Comparison of ENCODE assay signal across 8 cellular contexts in genomic region chr12:107992870-107993451, GRCh38.
A peak's percentile ranks its signal among the peaks of the same experiment; 100 is the strongest.
DNase-seq lines count a peak whose midpoint lies in the region; ATAC-seq, FAIRE-seq and TF ChIP-seq lines count a peak whose summit lies in the region.

No MANE protein-coding gene starts in this region.

- H3K4me1 Mint-ChIP-seq in Caco-2 (ENCODE audit: low read depth, unreplicated experiment) (no peaks in the 10 kb centered on the region), memory B cell (no peaks in the 10 kb centered on the region)

- no peaks in the 10 kb centered on the region for H3K9me3 ChIP-seq in Caco-2

- DNase-seq in Caco-2 (peak; percentile 66), H54 (ENCODE audit: insufficient read length, low spot score) (peak; percentile 9), NCI-H2196 (lab: John Stamatoyannopoulos, UW; ENCODE audit: unreplicated experiment) (peak; percentile 8), astrocyte of the spinal cord (ENCODE audit: low read depth, low spot score) (peak; percentile 2), memory B cell (ENCODE audit: low spot score in 2 of 2) (no peak), GOT3 (lab: John Stamatoyannopoulos, UW) (no peak)

- TF ChIP-seq CTCF in Caco-2 (IDR thresholded peaks at IDR 0.05; ENCODE audit: insufficient read depth in 1 of 2, low read depth in 1 of 2, low read length in 1 of 2, severe bottlenecking in 1 of 2, unreplicated experiment in 1 of 2) (peak; percentile 62 to 73), astrocyte of the spinal cord (IDR thresholded peaks at IDR 0.05; ENCODE audit: low read depth, low read length) (peak; percentile 41)

- no TSS peak for BruUV-seq in Caco-2 (replicated peaks; lab: Mats Ljungman, UMichigan)

- H3K4me3 Mint-ChIP-seq in Caco-2 (ENCODE audit: unreplicated experiment) (no peak overlapping the region), memory B cell (no peak overlapping the region)

- FAIRE-seq in H54 (lab: Jason Lieb, UNC), result peak; percentile 88

- no peaks in the 10 kb centered on the region for H3K36me3 ChIP-seq in Caco-2 (ENCODE audit: control insufficient read depth, insufficient read depth, low read length)

- CTCF ChIA-PET in Caco-2 (lab: Charles Lee), result interaction anchor here (0.7 to 2.7 kb wide), 15 partner anchors 9 to 642 kb away, joined by 3 to 15 read pairs (median 4); no protein-coding TSS in a partner anchor

- intact Hi-C loops in Caco-2 (cut with micrococcal nuclease; ENCODE audit: unreplicated experiment), result loop anchor here (1.0 to 5.0 kb wide), 4 partner anchors 76 to 309 kb away; partner anchors contain the start of gene WSCD2

- H3K4me1 ChIP-seq in Caco-2, result no peaks in the 10 kb centered on the region

- H3K9me3 Mint-ChIP-seq in Caco-2 (ENCODE audit: unreplicated experiment) (peaks cover 11% of the 10 kb centered on the region), memory B cell (no peaks in the 10 kb centered on the region)

- H3K27ac Mint-ChIP-seq in Caco-2 (ENCODE audit: unreplicated experiment), result no peak overlapping the region
- H3K27ac Mint-ChIP-seq in memory B cell, result no peak overlapping the region

- no peak for TF ChIP-seq POLR2A in H54 (IDR thresholded peaks at IDR 0.05; ENCODE audit: low read depth, low read length)

- POLR2A ChIA-PET in Caco-2 (lab: Charles Lee), result interaction anchor here (1.0 kb wide), 1 partner anchor 83 kb away, joined by 5 read pairs; no protein-coding TSS in a partner anchor

- H3K36me3 Mint-ChIP-seq in Caco-2 (ENCODE audit: insufficient read depth, unreplicated experiment) (no peaks in the 10 kb centered on the region), memory B cell (no peaks in the 10 kb centered on the region)

- no peaks in the 10 kb centered on the region for H3K27me3 ChIP-seq in Caco-2 (replicated peaks; ENCODE audit: control insufficient read depth, insufficient read depth, low read length)

- H3K4me3 ChIP-seq in Caco-2 (ENCODE audit: low read depth, low read length) (no peak overlapping the region), astrocyte of the spinal cord (ENCODE audit: low read depth, low read length) (no peak overlapping the region)

- H3K27me3 Mint-ChIP-seq in Caco-2 (ENCODE audit: insufficient read depth, unreplicated experiment), result peaks cover 21% of the 10 kb centered on the region
- peaks cover 10% of the 10 kb centered on the region for H3K27me3 Mint-ChIP-seq in memory B cell

- peak; percentile 43 for ATAC-seq in memory B cell (ENCODE audit: low read depth)
- ATAC-seq in GM19351 (IDR thresholded peaks at IDR 0.05; ENCODE audit: unreplicated experiment), result no peak
- no peak for ATAC-seq in GM19397 (IDR thresholded peaks at IDR 0.05; ENCODE audit: unreplicated experiment)

- in situ Hi-C loops in astrocyte of the spinal cord (cut with HindIII; ENCODE audit: low sequenced_read_pairs), result no loop called here

Comparison
In these comparisons a context has a peak if more than half of its experiments do, and no peak if none do; other contexts are left out.
1. DNase-seq: peak in Caco-2 (2 of 2), H54 (single experiment), NCI-H2196 (single experiment) and astrocyte of the spinal cord (single experiment); none in memory B cell (0 of 2) and GOT3 (single experiment).